ENCODE assay signal across 1 cellular context in the genomic region with DNA sequence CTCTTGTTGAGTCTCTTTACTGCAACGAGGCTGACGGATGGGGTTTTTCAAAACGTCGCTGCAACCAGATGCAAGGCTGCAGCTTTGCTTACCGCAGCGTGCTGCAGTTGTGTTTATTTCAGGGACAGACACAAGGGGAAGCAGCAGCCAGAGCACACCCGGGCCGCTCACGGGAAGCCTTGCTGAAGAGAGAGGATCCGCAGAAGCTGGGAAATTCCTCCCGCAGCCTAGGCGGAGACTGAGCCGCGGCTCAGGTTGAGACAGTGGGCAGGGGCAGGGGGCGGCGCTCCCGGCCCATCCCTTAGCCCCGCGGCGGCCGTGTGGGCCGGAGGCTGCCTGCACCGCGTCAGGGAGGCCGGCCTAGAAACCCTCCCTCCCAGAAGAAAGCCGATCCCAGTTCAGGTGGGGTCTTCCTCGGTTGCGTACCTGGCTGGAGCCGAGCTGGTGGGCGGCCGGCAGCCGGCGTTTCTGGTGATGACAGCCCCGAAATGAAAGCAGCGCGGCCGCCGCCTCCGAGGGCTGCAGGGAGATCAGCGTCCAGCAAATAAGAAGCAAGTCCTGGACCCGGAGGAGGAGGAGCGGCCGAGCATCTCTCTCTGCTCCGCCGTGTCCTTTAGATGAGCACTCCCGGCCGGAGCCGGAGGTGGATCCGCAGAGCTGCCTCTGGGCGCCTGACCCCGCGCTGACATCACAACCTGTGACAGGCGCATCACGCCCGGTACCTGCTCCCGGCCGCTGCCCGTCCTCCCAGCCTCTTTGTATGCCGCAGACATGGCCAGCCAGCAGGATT.
A peak's percentile ranks its signal among the peaks of the same experiment; 100 is the strongest.
TF ChIP-seq lines count a peak whose summit lies in the region.

A gene (plus strand): TSS at position 750 of the 790 bp plus-strand sequence. CDS start 22 bp downstream, at position 772.

TF ChIP-seq in HepG2, 621 proteins besides CTCF, POLR2A, EP300 and RAD21 (continued from another document and continues in another):
- TF ChIP-seq ZNF549 (CRISPR knock-in tag; IDR thresholded peaks at IDR 0.05) (no peak), REXO4 (CRISPR knock-in tag; IDR thresholded peaks at IDR 0.05; ENCODE audit: borderline replicate concordance) (no peak), ZNF136 (CRISPR knock-in tag; IDR thresholded peaks at IDR 0.05; ENCODE audit: low read depth) (0 out of 2 replicates have a peak, but pooled peaks have one; percentile 24), ZNF317 (CRISPR knock-in tag; IDR thresholded peaks at IDR 0.05) (0 out of 2 replicates have a peak, but pooled peaks have one; percentile 26), ZKSCAN5 (CRISPR knock-in tag; IDR thresholded peaks at IDR 0.05) (no peak), KLF16 (CRISPR knock-in tag; IDR thresholded peaks at IDR 0.05) (0 out of 4 replicates have a peak, but pooled peaks of 1 of the 2 experiments have one; percentile 16), ZNF768 (CRISPR knock-in tag; IDR thresholded peaks at IDR 0.05) (peak; percentile 57; the same call in 1 of the 2 replicates), ZNF556 (CRISPR knock-in tag; IDR thresholded peaks at IDR 0.05; ENCODE audit: borderline replicate concordance) (peak; percentile 49; the same call in 1 of the 2 replicates), TP53 (CRISPR knock-in tag; conservative IDR thresholded peaks at IDR 0.05) (0 out of 2 replicates have a peak, but pooled peaks have one; percentile 31), MEIS1 (CRISPR knock-in tag; IDR thresholded peaks at IDR 0.05; ENCODE audit: borderline replicate concordance) (no peak), ZNF766 (CRISPR knock-in tag; IDR thresholded peaks at IDR 0.05; ENCODE audit: borderline replicate concordance) (no peak), NR3C1 (CRISPR knock-in tag; IDR thresholded peaks at IDR 0.05) (no peak), PHB2 (IDR thresholded peaks at IDR 0.05; ENCODE audit: partially characterized antibody) (no peak), ZNF33A (CRISPR knock-in tag; IDR thresholded peaks at IDR 0.05; ENCODE audit: borderline replicate concordance) (no peak), ETV5 (CRISPR knock-in tag; IDR thresholded peaks at IDR 0.05; ENCODE audit: borderline replicate concordance) (peak; percentile 40; the same call in 1 of the 2 replicates), PLRG1 (conservative IDR thresholded peaks at IDR 0.05) (no peak), ZNF891 (CRISPR knock-in tag; IDR thresholded peaks at IDR 0.05) (0 out of 2 replicates have a peak, but pooled peaks have one; percentile 47), ZSCAN21 (CRISPR knock-in tag; IDR thresholded peaks at IDR 0.05; ENCODE audit: borderline replicate concordance) (peak; percentile 73), ZNF501 (CRISPR knock-in tag; IDR thresholded peaks at IDR 0.05) (peak; percentile 90), ZFP37 (CRISPR knock-in tag; IDR thresholded peaks at IDR 0.05; ENCODE audit: borderline replicate concordance) (no peak), ZNF350 (CRISPR knock-in tag; IDR thresholded peaks at IDR 0.05; ENCODE audit: borderline replicate concordance, low read depth) (peak; percentile 69; the same call in 1 of the 2 replicates), ASH2L (IDR thresholded peaks at IDR 0.05; ENCODE audit: insufficient read length, low read depth, low read length) (peak; percentile 81), ZNF468 (CRISPR knock-in tag; IDR thresholded peaks at IDR 0.05) (no peak), ZNF207 (IDR thresholded peaks at IDR 0.05; ENCODE audit: borderline replicate concordance) (no peak), ATF1 (CRISPR knock-in tag; IDR thresholded peaks at IDR 0.05) (0 out of 2 replicates have a peak, but pooled peaks have one; percentile 37), KDM3A (CRISPR knock-in tag; IDR thresholded peaks at IDR 0.05; ENCODE audit: low read depth) (peak; percentile 80; the same call in 1 of the 2 replicates), ZNF510 (CRISPR knock-in tag; IDR thresholded peaks at IDR 0.05; ENCODE audit: low read depth) (no peak), EHMT2 (IDR thresholded peaks at IDR 0.05; ENCODE audit: borderline replicate concordance, low read depth, low read length) (no peak), CENPX (CRISPR knock-in tag; IDR thresholded peaks at IDR 0.05) (no peak), ZNF644 (CRISPR knock-in tag; IDR thresholded peaks at IDR 0.05; ENCODE audit: low read depth) (0 out of 2 replicates have a peak, but pooled peaks have one; percentile 12)
- TF ChIP-seq, protein P1, sequence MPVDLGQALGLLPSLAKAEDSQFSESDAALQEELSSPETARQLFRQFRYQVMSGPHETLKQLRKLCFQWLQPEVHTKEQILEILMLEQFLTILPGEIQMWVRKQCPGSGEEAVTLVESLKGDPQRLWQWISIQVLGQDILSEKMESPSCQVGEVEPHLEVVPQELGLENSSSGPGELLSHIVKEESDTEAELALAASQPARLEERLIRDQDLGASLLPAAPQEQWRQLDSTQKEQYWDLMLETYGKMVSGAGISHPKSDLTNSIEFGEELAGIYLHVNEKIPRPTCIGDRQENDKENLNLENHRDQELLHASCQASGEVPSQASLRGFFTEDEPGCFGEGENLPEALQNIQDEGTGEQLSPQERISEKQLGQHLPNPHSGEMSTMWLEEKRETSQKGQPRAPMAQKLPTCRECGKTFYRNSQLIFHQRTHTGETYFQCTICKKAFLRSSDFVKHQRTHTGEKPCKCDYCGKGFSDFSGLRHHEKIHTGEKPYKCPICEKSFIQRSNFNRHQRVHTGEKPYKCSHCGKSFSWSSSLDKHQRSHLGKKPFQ (CRISPR knock-in tag; IDR thresholded peaks at IDR 0.05; ENCODE audit: insufficient replicate concordance) = peak; percentile 81
- TF ChIP-seq, protein P2, sequence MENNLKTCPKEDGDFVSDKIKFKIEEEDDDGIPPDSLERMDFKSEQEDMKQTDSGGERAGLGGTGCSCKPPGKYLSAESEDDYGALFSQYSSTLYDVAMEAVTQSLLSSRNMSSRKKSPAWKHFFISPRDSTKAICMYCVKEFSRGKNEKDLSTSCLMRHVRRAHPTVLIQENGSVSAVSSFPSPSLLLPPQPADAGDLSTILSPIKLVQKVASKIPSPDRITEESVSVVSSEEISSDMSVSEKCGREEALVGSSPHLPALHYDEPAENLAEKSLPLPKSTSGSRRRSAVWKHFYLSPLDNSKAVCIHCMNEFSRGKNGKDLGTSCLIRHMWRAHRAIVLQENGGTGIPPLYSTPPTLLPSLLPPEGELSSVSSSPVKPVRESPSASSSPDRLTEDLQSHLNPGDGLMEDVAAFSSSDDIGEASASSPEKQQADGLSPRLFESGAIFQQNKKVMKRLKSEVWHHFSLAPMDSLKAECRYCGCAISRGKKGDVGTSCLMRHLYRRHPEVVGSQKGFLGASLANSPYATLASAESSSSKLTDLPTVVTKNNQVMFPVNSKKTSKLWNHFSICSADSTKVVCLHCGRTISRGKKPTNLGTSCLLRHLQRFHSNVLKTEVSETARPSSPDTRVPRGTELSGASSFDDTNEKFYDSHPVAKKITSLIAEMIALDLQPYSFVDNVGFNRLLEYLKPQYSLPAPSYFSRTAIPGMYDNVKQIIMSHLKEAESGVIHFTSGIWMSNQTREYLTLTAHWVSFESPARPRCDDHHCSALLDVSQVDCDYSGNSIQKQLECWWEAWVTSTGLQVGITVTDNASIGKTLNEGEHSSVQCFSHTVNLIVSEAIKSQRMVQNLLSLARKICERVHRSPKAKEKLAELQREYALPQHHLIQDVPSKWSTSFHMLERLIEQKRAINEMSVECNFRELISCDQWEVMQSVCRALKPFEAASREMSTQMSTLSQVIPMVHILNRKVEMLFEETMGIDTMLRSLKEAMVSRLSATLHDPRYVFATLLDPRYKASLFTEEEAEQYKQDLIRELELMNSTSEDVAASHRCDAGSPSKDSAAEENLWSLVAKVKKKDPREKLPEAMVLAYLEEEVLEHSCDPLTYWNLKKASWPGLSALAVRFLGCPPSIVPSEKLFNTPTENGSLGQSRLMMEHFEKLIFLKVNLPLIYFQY (CRISPR knock-in tag; IDR thresholded peaks at IDR 0.05; ENCODE audit: borderline replicate concordance) = peak; percentile 56; the same call in 1 of the 2 replicates
- TF ChIP-seq, protein P3, sequence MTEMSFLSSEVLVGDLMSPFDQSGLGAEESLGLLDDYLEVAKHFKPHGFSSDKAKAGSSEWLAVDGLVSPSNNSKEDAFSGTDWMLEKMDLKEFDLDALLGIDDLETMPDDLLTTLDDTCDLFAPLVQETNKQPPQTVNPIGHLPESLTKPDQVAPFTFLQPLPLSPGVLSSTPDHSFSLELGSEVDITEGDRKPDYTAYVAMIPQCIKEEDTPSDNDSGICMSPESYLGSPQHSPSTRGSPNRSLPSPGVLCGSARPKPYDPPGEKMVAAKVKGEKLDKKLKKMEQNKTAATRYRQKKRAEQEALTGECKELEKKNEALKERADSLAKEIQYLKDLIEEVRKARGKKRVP (CRISPR knock-in tag; IDR thresholded peaks at IDR 0.05) = peak in 1 of 2 experiments; percentile 40; a peak in 1 of 4 replicates
- TF ChIP-seq, protein P4, sequence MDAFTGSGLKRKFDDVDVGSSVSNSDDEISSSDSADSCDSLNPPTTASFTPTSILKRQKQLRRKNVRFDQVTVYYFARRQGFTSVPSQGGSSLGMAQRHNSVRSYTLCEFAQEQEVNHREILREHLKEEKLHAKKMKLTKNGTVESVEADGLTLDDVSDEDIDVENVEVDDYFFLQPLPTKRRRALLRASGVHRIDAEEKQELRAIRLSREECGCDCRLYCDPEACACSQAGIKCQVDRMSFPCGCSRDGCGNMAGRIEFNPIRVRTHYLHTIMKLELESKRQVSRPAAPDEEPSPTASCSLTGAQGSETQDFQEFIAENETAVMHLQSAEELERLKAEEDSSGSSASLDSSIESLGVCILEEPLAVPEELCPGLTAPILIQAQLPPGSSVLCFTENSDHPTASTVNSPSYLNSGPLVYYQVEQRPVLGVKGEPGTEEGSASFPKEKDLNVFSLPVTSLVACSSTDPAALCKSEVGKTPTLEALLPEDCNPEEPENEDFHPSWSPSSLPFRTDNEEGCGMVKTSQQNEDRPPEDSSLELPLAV (CRISPR knock-in tag; conservative IDR thresholded peaks at IDR 0.05; ENCODE audit: low read depth) = no peak
- TF ChIP-seq, protein P5, sequence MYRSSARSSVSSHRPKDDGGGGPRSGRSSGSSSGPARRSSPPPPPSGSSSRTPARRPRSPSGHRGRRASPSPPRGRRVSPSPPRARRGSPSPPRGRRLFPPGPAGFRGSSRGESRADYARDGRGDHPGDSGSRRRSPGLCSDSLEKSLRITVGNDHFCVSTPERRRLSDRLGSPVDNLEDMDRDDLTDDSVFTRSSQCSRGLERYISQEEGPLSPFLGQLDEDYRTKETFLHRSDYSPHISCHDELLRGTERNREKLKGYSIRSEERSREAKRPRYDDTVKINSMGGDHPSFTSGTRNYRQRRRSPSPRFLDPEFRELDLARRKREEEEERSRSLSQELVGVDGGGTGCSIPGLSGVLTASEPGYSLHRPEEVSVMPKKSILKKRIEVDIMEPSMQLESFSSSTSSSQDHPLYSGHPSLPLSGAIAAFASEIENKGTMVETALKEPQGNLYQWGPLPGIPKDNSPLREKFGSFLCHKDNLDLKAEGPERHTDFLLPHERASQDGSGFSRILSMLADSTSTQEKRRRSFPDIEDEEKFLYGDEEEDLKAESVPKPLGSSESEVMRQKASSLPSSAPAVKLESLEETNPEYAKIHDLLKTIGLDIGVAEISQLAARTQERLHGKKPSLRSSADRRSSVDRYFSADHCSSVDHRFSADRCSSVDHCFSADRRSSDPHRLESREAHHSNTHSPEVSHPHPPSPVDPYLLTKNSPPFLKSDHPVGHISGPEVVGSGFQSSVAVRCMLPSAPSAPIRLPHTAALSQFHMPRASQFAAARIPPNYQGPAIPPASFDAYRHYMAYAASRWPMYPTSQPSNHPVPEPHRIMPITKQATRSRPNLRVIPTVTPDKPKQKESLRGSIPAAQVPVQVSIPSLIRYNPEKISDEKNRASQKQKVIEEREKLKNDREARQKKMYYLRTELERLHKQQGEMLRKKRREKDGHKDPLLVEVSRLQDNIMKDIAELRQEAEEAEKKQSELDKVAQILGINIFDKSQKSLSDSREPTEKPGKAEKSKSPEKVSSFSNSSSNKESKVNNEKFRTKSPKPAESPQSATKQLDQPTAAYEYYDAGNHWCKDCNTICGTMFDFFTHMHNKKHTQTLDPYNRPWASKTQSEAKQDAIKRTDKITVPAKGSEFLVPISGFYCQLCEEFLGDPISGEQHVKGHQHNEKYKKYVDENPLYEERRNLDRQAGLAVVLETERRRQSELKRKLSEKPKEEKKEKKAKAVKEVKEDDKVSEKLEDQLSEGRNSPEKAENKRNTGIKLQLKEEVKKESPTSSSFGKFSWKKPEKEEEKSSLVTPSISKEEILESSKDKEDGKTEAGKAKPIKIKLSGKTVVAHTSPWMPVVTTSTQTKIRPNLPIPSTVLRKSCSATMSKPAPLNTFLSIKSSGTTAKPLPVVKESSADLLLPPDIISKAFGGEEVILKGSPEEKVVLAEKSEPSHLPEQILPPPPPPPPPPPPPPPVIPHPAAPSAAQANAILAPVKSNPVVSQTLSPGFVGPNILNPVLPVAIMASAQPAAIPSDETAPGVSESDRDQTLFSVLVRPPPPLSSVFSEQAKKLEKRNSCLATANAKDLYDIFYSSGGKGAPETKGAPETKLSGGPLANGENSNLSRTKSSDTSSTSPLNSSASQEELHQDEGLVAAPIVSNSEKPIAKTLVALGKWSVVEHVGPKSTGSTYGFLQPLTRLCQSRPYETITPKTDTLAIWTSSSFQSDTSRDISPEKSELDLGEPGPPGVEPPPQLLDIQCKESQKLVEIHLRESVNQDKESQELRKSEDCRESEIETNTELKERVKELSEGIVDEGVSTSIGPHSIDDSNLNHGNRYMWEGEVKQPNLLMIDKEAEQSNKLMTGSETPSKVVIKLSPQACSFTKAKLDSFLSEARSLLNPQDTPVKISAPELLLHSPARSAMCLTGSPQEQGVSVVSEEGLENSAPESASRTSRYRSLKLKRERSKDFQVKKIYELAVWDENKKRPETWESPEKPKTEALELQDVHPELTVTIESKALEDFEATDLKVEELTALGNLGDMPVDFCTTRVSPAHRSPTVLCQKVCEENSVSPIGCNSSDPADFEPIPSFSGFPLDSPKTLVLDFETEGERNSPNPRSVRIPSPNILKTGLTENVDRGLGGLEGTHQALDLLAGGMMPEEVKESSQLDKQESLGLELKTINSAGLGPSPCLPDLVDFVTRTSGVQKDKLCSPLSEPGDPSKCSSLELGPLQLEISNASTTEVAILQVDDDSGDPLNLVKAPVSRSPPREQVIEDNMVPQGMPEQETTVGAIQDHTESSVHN (CRISPR knock-in tag; IDR thresholded peaks at IDR 0.05) = 0 out of 2 replicates have a peak, but pooled peaks have one; percentile 39
- TF ChIP-seq, protein P6, sequence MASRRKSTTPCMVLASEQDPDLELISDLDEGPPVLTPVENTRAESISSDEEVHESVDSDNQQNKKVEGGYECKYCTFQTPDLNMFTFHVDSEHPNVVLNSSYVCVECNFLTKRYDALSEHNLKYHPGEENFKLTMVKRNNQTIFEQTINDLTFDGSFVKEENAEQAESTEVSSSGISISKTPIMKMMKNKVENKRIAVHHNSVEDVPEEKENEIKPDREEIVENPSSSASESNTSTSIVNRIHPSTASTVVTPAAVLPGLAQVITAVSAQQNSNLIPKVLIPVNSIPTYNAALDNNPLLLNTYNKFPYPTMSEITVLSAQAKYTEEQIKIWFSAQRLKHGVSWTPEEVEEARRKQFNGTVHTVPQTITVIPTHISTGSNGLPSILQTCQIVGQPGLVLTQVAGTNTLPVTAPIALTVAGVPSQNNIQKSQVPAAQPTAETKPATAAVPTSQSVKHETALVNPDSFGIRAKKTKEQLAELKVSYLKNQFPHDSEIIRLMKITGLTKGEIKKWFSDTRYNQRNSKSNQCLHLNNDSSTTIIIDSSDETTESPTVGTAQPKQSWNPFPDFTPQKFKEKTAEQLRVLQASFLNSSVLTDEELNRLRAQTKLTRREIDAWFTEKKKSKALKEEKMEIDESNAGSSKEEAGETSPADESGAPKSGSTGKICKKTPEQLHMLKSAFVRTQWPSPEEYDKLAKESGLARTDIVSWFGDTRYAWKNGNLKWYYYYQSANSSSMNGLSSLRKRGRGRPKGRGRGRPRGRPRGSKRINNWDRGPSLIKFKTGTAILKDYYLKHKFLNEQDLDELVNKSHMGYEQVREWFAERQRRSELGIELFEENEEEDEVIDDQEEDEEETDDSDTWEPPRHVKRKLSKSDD (CRISPR knock-in tag; IDR thresholded peaks at IDR 0.05; ENCODE audit: low read depth) = peak; percentile 58; the same call in 1 of the 2 replicates
